In genomic region chr11:13036235-13036634, GRCh38 we compare ENCODE assay signal across 27 cellular contexts. TPM values are rescaled to one million over a fixed set of nuclear protein-coding genes. Genes with fewer than 3 reads are reported as not detected.
"Had no signal": no experiment of that assay in that cellular context is flagged by ENCODE, and none has a peak within 500 bp of the region (broad histone marks: within the 10 kb centered on the region; RNA-seq: fewer than 3 reads in every experiment).

No MANE protein-coding gene starts in this region.

- H3K4me1 ChIP-seq: testis, tibial artery, uterus had no signal

- H3K4me3 ChIP-seq: stomach, suprapubic skin, testis, thoracic aorta, thyroid gland, tibial artery, tibial nerve, transverse colon, upper lobe of left lung, uterus, vagina had no signal

- H3K27me3 ChIP-seq: stomach, suprapubic skin, testis, thyroid gland, transverse colon, upper lobe of left lung, uterus, vagina had no signal

- DNase-seq: stimulated activated CD4-positive, alpha-beta T cell treated with anti-CD3 and anti-CD28 coated beads, Interleukin-2, amount 100 ng/mL, for 24 hours; stimulated activated CD4-positive, alpha-beta T cell treated with anti-CD3 and anti-CD28 coated beads, Interleukin-2, amount 100 ng/mL, for 48 hours; stimulated activated CD4-positive, alpha-beta T cell treated with anti-CD3 and anti-CD28 coated beads, Interleukin-4, amount 100 ng/mL, for 1 hour; stimulated activated CD4-positive, alpha-beta T cell treated with anti-CD3 and anti-CD28 coated beads, Interleukin-4, amount 100 ng/mL, for 24 hours; stimulated activated CD4-positive, alpha-beta T cell treated with anti-CD3 and anti-CD28 coated beads, Interleukin-4, amount 100 ng/mL, for 4 hours; stimulated activated CD8-positive, alpha-beta memory T cell treated with anti-CD3 and anti-CD28 coated beads, Interleukin-4, amount 100 ng/mL, for 48 hours; stimulated activated naive B cell treated with anti-CD40 and anti-IgM and Interleukin-4, amounts not matched to agents 10 μg/mL and 1 μg/mL and 100 μg/mL, for 72 hours; stimulated activated naive CD4-positive, alpha-beta T cell; stimulated activated naive CD4-positive, alpha-beta T cell treated with Interleukin-2 at 50 U/mL for 16 hours; stimulated activated naive CD8-positive, alpha-beta T cell treated with anti-CD3 and anti-CD28 coated beads, Interleukin-15, amount 100 ng/mL, for 72 hours; stimulated activated naive CD8-positive, alpha-beta T cell treated with anti-CD3 and anti-CD28 coated beads, Interleukin-15, Interleukin-2, amounts not matched to agents 100 U/mL and 50 U/mL, for 24 hours; stomach; substantia nigra; testis; thyroid gland; tibial artery; transverse colon; upper lobe of left lung; uterus had no signal

- H3K36me3 Mint-ChIP-seq: stimulated activated effector memory CD8-positive, alpha-beta T cell treated with anti-CD3 and anti-CD28 coated beads, Interleukin-12 subunit alpha, Interleukin-12 subunit beta, amount 100 ng/mL, for 72 hours; stimulated activated memory B cell treated with anti-CD40 and anti-IgM and Interleukin-4, amounts not matched to agents 10 μg/mL and 1 μg/mL and 100 μg/mL, for 72 hours; stimulated activated naive B cell treated with anti-CD40 and anti-IgM and Interleukin-4, amounts not matched to agents 10 μg/mL and 1 μg/mL and 100 μg/mL, for 72 hours; type B pancreatic cell had no signal

- H3K27ac Mint-ChIP-seq: stimulated activated effector memory CD8-positive, alpha-beta T cell treated with anti-CD3 and anti-CD28 coated beads, Interleukin-12 subunit alpha, Interleukin-12 subunit beta, amount 100 ng/mL, for 72 hours; stimulated activated memory B cell treated with anti-CD40 and anti-IgM and Interleukin-4, amounts not matched to agents 10 μg/mL and 1 μg/mL and 100 μg/mL, for 72 hours; stimulated activated naive B cell treated with anti-CD40 and anti-IgM and Interleukin-4, amounts not matched to agents 10 μg/mL and 1 μg/mL and 100 μg/mL, for 72 hours; stimulated activated naive CD8-positive, alpha-beta T cell treated with anti-CD3 and anti-CD28 coated beads, Interleukin-15, amount 100 ng/mL, for 72 hours; stimulated activated naive CD8-positive, alpha-beta T cell treated with anti-CD3 and anti-CD28 coated beads, Interleukin-15, Interleukin-2, amounts not matched to agents 100 ng/mL and 50 ng/mL, for 24 hours; type B pancreatic cell had no signal

- H3K9me3 ChIP-seq: stomach, suprapubic skin, testis, thoracic aorta, thyroid gland, tibial artery, tibial nerve, transverse colon, upper lobe of left lung, uterus, vagina had no signal

- H3K9me3 Mint-ChIP-seq: stimulated activated effector memory CD8-positive, alpha-beta T cell treated with anti-CD3 and anti-CD28 coated beads, Interleukin-12 subunit alpha, Interleukin-12 subunit beta, amount 100 ng/mL, for 72 hours; stimulated activated naive CD8-positive, alpha-beta T cell treated with anti-CD3 and anti-CD28 coated beads, Interleukin-15, amount 100 ng/mL, for 72 hours; stimulated activated naive CD8-positive, alpha-beta T cell treated with anti-CD3 and anti-CD28 coated beads, Interleukin-15, Interleukin-2, amounts not matched to agents 100 ng/mL and 50 ng/mL, for 24 hours; type B pancreatic cell had no signal

- H3K27ac ChIP-seq: stomach, suprapubic skin, testis, thoracic aorta, thyroid gland, tibial artery, tibial nerve, transverse colon, upper lobe of left lung, uterus, vagina had no signal

- H3K4me3 Mint-ChIP-seq: stimulated activated effector memory CD8-positive, alpha-beta T cell treated with anti-CD3 and anti-CD28 coated beads, Interleukin-12 subunit alpha, Interleukin-12 subunit beta, amount 100 ng/mL, for 72 hours; stimulated activated memory B cell treated with anti-CD40 and anti-IgM and Interleukin-4, amounts not matched to agents 10 μg/mL and 1 μg/mL and 100 μg/mL, for 72 hours; stimulated activated naive B cell treated with anti-CD40 and anti-IgM and Interleukin-4, amounts not matched to agents 10 μg/mL and 1 μg/mL and 100 μg/mL, for 72 hours; stimulated activated naive CD8-positive, alpha-beta T cell treated with anti-CD3 and anti-CD28 coated beads, Interleukin-15, amount 100 ng/mL, for 72 hours; stimulated activated naive CD8-positive, alpha-beta T cell treated with anti-CD3 and anti-CD28 coated beads, Interleukin-15, Interleukin-2, amounts not matched to agents 100 ng/mL and 50 ng/mL, for 24 hours; type B pancreatic cell had no signal

- H3K4me1 Mint-ChIP-seq: stimulated activated effector memory CD8-positive, alpha-beta T cell treated with anti-CD3 and anti-CD28 coated beads, Interleukin-12 subunit alpha, Interleukin-12 subunit beta, amount 100 ng/mL, for 72 hours; stimulated activated memory B cell treated with anti-CD40 and anti-IgM and Interleukin-4, amounts not matched to agents 10 μg/mL and 1 μg/mL and 100 μg/mL, for 72 hours; stimulated activated naive B cell treated with anti-CD40 and anti-IgM and Interleukin-4, amounts not matched to agents 10 μg/mL and 1 μg/mL and 100 μg/mL, for 72 hours; stimulated activated naive CD8-positive, alpha-beta T cell treated with anti-CD3 and anti-CD28 coated beads, Interleukin-15, amount 100 ng/mL, for 72 hours had no signal

- H3K36me3 ChIP-seq: stomach, suprapubic skin, thoracic aorta, thyroid gland, tibial artery, tibial nerve, transverse colon, upper lobe of left lung, uterus, vagina had no signal

- ATAC-seq: stimulated activated effector memory CD8-positive, alpha-beta T cell treated with anti-CD3 and anti-CD28 coated beads, Interleukin-12 subunit alpha, Interleukin-12 subunit beta, amount 100 ng/mL, for 72 hours; stimulated activated memory B cell treated with anti-CD40 and anti-IgM and Interleukin-4, amounts not matched to agents 10 μg/mL and 1 μg/mL and 100 μg/mL, for 72 hours; stimulated activated naive B cell treated with anti-CD40 and anti-IgM and Interleukin-4, amounts not matched to agents 10 μg/mL and 1 μg/mL and 100 μg/mL, for 72 hours; stimulated activated naive CD8-positive, alpha-beta T cell treated with anti-CD3 and anti-CD28 coated beads, Interleukin-15, amount 100 ng/mL, for 72 hours; stimulated activated naive CD8-positive, alpha-beta T cell treated with anti-CD3 and anti-CD28 coated beads, Interleukin-15, Interleukin-2, amounts not matched to agents 100 U/mL and 50 U/mL, for 24 hours had no signal

RNA-seq across cellular contexts. Expression of gene RASSF10, which starts 27.1 kb away (rescaled TPM):
- total RNA-seq: thoracic aorta had no signal
